Comparison of ENCODE assay signal across 8 cellular contexts in the genomic region with DNA sequence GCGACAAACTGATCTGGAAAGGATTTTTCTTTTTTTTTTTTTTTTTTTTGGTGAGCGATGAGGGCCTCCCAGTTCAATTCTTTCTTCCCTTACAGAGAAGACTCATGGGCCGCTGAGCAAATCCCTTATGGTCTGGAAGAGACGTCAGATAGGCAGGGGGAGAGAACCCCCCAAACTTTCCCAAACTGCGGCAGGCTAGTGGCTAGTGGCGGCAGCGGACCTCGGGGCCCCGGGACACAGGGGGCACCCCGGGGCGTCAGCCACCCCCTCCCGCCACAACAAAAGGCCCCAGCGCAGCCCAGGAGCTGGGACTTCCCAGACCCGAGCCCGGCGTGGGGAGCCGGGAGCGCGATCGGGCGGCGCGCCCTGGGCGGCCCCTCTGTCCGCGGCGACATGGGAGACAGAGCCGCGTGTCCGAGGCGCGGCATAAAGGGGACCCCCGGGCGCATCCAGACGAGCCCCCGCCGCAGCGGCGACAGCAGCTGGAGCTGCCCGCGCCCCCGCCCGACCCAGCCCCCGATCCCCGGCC. TPM values are rescaled to one million over a fixed set of nuclear protein-coding genes. Genes with fewer than 3 reads are reported as not detected.
A peak's percentile ranks its signal among the peaks of the same experiment; 100 is the strongest.
DNase-seq lines count a peak whose midpoint lies in the region; ATAC-seq and TF ChIP-seq lines count a peak whose summit lies in the region.

No MANE protein-coding gene starts in this region.

- H3K36me3 ChIP-seq in liver (ENCODE audit: control insufficient read depth in 4 of 4, insufficient read depth in 3 of 4, low read depth in 1 of 4, low read length in 3 of 4) = no peaks in the 10 kb centered on the region

- no peaks in the 10 kb centered on the region for H3K9me3 Mint-ChIP-seq in stimulated activated naive CD8-positive, alpha-beta T cell treated with anti-CD3 and anti-CD28 coated beads, Interleukin-15, Interleukin-2, amounts not matched to agents 100 ng/mL and 50 ng/mL, for 24 hours

- H3K9me3 ChIP-seq in liver (ENCODE audit: control insufficient read depth in 4 of 4, low read length in 3 of 4) = no peaks in the 10 kb centered on the region

- H3K4me3 Mint-ChIP-seq in stimulated activated naive CD8-positive, alpha-beta T cell treated with anti-CD3 and anti-CD28 coated beads, Interleukin-15, Interleukin-2, amounts not matched to agents 100 ng/mL and 50 ng/mL, for 24 hours = peak overlapping the region; percentile 75

- under 1% methylated on average over 45 of the region's 45 CpGs for WGBS in liver

- peak overlapping the region; percentile 41 to 46 for H3K27ac ChIP-seq in liver (ENCODE audit: low read depth in 1 of 2, low read length in 2 of 2)

- ATAC-seq in Right ventricle myocardium inferior = peak; percentile 49
- ATAC-seq in SK-N-SH treated with all-trans-retinoic acid at 6 μM for 48 hours = peak; percentile 72
- ATAC-seq in HG03342 (IDR thresholded peaks at IDR 0.05; ENCODE audit: unreplicated experiment) = no peak

- H3K27ac Mint-ChIP-seq in stimulated activated naive CD8-positive, alpha-beta T cell treated with anti-CD3 and anti-CD28 coated beads, Interleukin-15, Interleukin-2, amounts not matched to agents 100 ng/mL and 50 ng/mL, for 24 hours = peak overlapping the region; percentile 80

- DNase-seq in Right ventricle myocardium inferior (ENCODE audit: missing footprints) = no peak
- no peak for DNase-seq in cardiac septum (ENCODE audit: low spot score)
- peak; percentile 34 for DNase-seq in cerebellar cortex (ENCODE audit: low spot score)
- DNase-seq in NCI-H2029 treated with DMSO at 0.1 percent for 48 hours (lab: John Stamatoyannopoulos, UW) = no peak

- intact Hi-C loops in Right ventricle myocardium inferior (cut with DNase I) (loop anchor here (2.0 kb wide), 1 partner anchor 107 kb away; no protein-coding TSS in a partner anchor), cardiac septum (cut with DNase I) (loop anchor here (5.0 kb wide), 3 partner anchors 108 to 273 kb away; partner anchors contain the start of gene RPP38)

- TF ChIP-seq CTCF in liver (IDR thresholded peaks at IDR 0.05; ENCODE audit: low read depth, low read length, missing input control) = no peak

- peak overlapping the region; percentile 18 to 99 (median 62) for H3K4me3 ChIP-seq in liver (ENCODE audit: low read depth in 1 of 3, low read length in 3 of 3)

- peaks cover 9% of the 10 kb centered on the region for H3K4me1 Mint-ChIP-seq in stimulated activated naive CD8-positive, alpha-beta T cell treated with anti-CD3 and anti-CD28 coated beads, Interleukin-15, Interleukin-2, amounts not matched to agents 100 ng/mL and 50 ng/mL, for 24 hours (ENCODE audit: low read depth)

- no peak for TF ChIP-seq RAD21 in liver (IDR thresholded peaks at IDR 0.05)

- H3K4me1 ChIP-seq in liver (ENCODE audit: control insufficient read depth in 4 of 4, insufficient read depth in 4 of 4, low read length in 3 of 4) = peaks cover 1 to 13% (median 6%) of the 10 kb centered on the region in 4 donors

- H3K9ac ChIP-seq in liver (ENCODE audit: low read depth in 1 of 2, low read length in 2 of 2) = peak overlapping the region; percentile 50 to 72

- H3K27me3 ChIP-seq in liver (ENCODE audit: control insufficient read depth in 4 of 4, insufficient read depth in 4 of 4, low read length in 3 of 4) = no peaks in the 10 kb centered on the region

- no peaks in the 10 kb centered on the region for H3K36me3 Mint-ChIP-seq in stimulated activated naive CD8-positive, alpha-beta T cell treated with anti-CD3 and anti-CD28 coated beads, Interleukin-15, Interleukin-2, amounts not matched to agents 100 ng/mL and 50 ng/mL, for 24 hours (ENCODE audit: low read depth)

- H3K27me3 Mint-ChIP-seq in stimulated activated naive CD8-positive, alpha-beta T cell treated with anti-CD3 and anti-CD28 coated beads, Interleukin-15, Interleukin-2, amounts not matched to agents 100 ng/mL and 50 ng/mL, for 24 hours = peaks cover 61% of the 10 kb centered on the region

TF ChIP-seq in SK-N-SH treated with all-trans-retinoic acid at 6 μM for 48 hours, 23 proteins besides CTCF, POLR2A, EP300 and RAD21 (continues in another document):
- TF ChIP-seq ZFP30 (CRISPR knock-in tag; IDR thresholded peaks at IDR 0.05) (no peak), ZNF8 (CRISPR knock-in tag; IDR thresholded peaks at IDR 0.05) (no peak), GLIS3 (CRISPR knock-in tag; IDR thresholded peaks at IDR 0.05) (no peak), BACH2 (CRISPR knock-in tag; IDR thresholded peaks at IDR 0.05; ENCODE audit: borderline replicate concordance) (no peak)
- TF ChIP-seq, protein P1, sequence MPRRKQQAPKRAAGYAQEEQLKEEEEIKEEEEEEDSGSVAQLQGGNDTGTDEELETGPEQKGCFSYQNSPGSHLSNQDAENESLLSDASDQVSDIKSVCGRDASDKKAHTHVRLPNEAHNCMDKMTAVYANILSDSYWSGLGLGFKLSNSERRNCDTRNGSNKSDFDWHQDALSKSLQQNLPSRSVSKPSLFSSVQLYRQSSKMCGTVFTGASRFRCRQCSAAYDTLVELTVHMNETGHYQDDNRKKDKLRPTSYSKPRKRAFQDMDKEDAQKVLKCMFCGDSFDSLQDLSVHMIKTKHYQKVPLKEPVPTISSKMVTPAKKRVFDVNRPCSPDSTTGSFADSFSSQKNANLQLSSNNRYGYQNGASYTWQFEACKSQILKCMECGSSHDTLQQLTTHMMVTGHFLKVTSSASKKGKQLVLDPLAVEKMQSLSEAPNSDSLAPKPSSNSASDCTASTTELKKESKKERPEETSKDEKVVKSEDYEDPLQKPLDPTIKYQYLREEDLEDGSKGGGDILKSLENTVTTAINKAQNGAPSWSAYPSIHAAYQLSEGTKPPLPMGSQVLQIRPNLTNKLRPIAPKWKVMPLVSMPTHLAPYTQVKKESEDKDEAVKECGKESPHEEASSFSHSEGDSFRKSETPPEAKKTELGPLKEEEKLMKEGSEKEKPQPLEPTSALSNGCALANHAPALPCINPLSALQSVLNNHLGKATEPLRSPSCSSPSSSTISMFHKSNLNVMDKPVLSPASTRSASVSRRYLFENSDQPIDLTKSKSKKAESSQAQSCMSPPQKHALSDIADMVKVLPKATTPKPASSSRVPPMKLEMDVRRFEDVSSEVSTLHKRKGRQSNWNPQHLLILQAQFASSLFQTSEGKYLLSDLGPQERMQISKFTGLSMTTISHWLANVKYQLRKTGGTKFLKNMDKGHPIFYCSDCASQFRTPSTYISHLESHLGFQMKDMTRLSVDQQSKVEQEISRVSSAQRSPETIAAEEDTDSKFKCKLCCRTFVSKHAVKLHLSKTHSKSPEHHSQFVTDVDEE (CRISPR knock-in tag; IDR thresholded peaks at IDR 0.05) = no peak

TF ChIP-seq in liver, 16 proteins besides CTCF, POLR2A, EP300 and RAD21 (continues in another document):
- TF ChIP-seq YY1 (IDR thresholded peaks at IDR 0.05) (no peak), ATF3 (IDR thresholded peaks at IDR 0.05) (no peak), HNF4G (IDR thresholded peaks at IDR 0.05) (no peak), TAF1 (conservative IDR thresholded peaks at IDR 0.05) (no peak), MAX (IDR thresholded peaks at IDR 0.05) (no peak), SP1 (IDR thresholded peaks at IDR 0.05) (no peak), NR2F2 (IDR thresholded peaks at IDR 0.05) (no peak), EGR1 (IDR thresholded peaks at IDR 0.05; ENCODE audit: low read depth in 2 of 2) (no peak), HNF4A (conservative IDR thresholded peaks at IDR 0.05) (no peak)
- TF ChIP-seq, protein P2, sequence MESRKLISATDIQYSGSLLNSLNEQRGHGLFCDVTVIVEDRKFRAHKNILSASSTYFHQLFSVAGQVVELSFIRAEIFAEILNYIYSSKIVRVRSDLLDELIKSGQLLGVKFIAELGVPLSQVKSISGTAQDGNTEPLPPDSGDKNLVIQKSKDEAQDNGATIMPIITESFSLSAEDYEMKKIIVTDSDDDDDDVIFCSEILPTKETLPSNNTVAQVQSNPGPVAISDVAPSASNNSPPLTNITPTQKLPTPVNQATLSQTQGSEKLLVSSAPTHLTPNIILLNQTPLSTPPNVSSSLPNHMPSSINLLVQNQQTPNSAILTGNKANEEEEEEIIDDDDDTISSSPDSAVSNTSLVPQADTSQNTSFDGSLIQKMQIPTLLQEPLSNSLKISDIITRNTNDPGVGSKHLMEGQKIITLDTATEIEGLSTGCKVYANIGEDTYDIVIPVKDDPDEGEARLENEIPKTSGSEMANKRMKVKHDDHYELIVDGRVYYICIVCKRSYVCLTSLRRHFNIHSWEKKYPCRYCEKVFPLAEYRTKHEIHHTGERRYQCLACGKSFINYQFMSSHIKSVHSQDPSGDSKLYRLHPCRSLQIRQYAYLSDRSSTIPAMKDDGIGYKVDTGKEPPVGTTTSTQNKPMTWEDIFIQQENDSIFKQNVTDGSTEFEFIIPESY (IDR thresholded peaks at IDR 0.05) = no peak

RNA-seq across cellular contexts. Expression of gene FAM171A1, which starts 0.8 kb away (rescaled TPM):
- 12.2 TPM for total RNA-seq in Right ventricle myocardium inferior
- 8.3 TPM for total RNA-seq in cardiac septum
- total RNA-seq in liver = 1 to 10 TPM; 2.5 to 8.8 TPM
- 10 to 100 TPM in 1 of 2 donors, 1 to 10 TPM in 1; 6.6 to 10.2 TPM for polyA plus RNA-seq in liver
